In genomic region chr1:61743716-61744620, GRCh38 we compare ENCODE assay signal across 9 cellular contexts. TPM values are rescaled to one million over a fixed set of nuclear protein-coding genes. Genes with fewer than 3 reads are reported as not detected.
DNase-seq lines count a peak whose midpoint lies in the region; ATAC-seq, FAIRE-seq and TF ChIP-seq lines count a peak whose summit lies in the region.
"Had no signal": no experiment of that assay in that cellular context is flagged by ENCODE, and none has a peak within 500 bp of the region (broad histone marks: within the 10 kb centered on the region; RNA-seq: fewer than 3 reads in every experiment).

No MANE protein-coding gene starts in this region.

- H3K27ac Mint-ChIP-seq in T-helper 2 cell treated with Interferon-gamma antibody and Interleukin-4, amounts not matched to agents 5 μg/mL and 100 μg/mL, for 36 hours: no peak overlapping the region
- H3K27ac Mint-ChIP-seq in activated T-helper 1 cell treated with anti-CD3 and anti-CD28 coated beads, Interleukin-12 subunit alpha, Interleukin-12 subunit beta, Interleukin-2, Interleukin-4 antibody, amounts not matched to agents 30 ng/mL and 10 ng/mL and 1 ng/mL, durations not matched to agents 14 hours and 24 hours and 36 hours: no peak overlapping the region

- DNase-seq in T-helper 2 cell treated with Interferon-gamma antibody and Interleukin-4, amounts not matched to agents 5 μg/mL and 100 μg/mL, for 36 hours (ENCODE audit: low spot score): no peak
- no peak for DNase-seq in T-helper 2 cell
- no peak for DNase-seq in activated T-helper 1 cell treated with anti-CD3 and anti-CD28 coated beads, Interleukin-12 subunit alpha, Interleukin-12 subunit beta, Interleukin-2, Interleukin-4 antibody, amounts not matched to agents 30 ng/mL and 10 ng/mL and 1 ng/mL, durations not matched to agents 14 hours and 24 hours and 36 hours (ENCODE audit: low spot score)
- no peak for DNase-seq in stomach
- DNase-seq in cortex of kidney (lab: John Stamatoyannopoulos, UW): no peak
- no peak for DNase-seq in urothelium cell line (ENCODE audit: low spot score)

- no peak for FAIRE-seq in urothelium cell line (lab: Jason Lieb, UNC)
- FAIRE-seq: GM19239 had no signal

- peak overlapping the region; percentile 88 for H3K4me3 ChIP-seq in iPS-15b (ENCODE audit: low read depth, low read length)
- H3K4me3 ChIP-seq in stomach: peak overlapping the region in 3 of 4 donors; percentile 73 to 93 (median 82)

- no peak for TF ChIP-seq POLR2A in stomach (IDR thresholded peaks at IDR 0.05)

- peaks cover 3% of the 10 kb centered on the region for H3K27me3 Mint-ChIP-seq in T-helper 2 cell treated with Interferon-gamma antibody and Interleukin-4, amounts not matched to agents 5 μg/mL and 100 μg/mL, for 36 hours (ENCODE audit: low read depth)
- no peaks in the 10 kb centered on the region for H3K27me3 Mint-ChIP-seq in activated T-helper 1 cell treated with anti-CD3 and anti-CD28 coated beads, Interleukin-12 subunit alpha, Interleukin-12 subunit beta, Interleukin-2, Interleukin-4 antibody, amounts not matched to agents 30 ng/mL and 10 ng/mL and 1 ng/mL, durations not matched to agents 14 hours and 24 hours and 36 hours (ENCODE audit: insufficient read depth)

- H3K4me1 ChIP-seq in iPS-15b (ENCODE audit: control insufficient read depth, insufficient read depth, low read length) (peaks cover 14% of the 10 kb centered on the region), stomach (peaks cover 13 to 43% (median 27%) of the 10 kb centered on the region in 4 donors)

- no peak for TF ChIP-seq EP300 in stomach (IDR thresholded peaks at IDR 0.05)

- H3K9me3 ChIP-seq in iPS-15b (ENCODE audit: control insufficient read depth, insufficient read depth, low read length): no peaks in the 10 kb centered on the region
- H3K9me3 ChIP-seq in stomach: no peaks in the 10 kb centered on the region

- ATAC-seq in GM18520 (IDR thresholded peaks at IDR 0.05; ENCODE audit: unreplicated experiment): no peak

- WGBS in stomach, 5 donors: 44 to 68% (median 53%) methylated on average over 6 of the region's 6 CpGs

- peak overlapping the region in 4 of 5 donors; percentile 93 to 99 (median 96) for H3K27ac ChIP-seq in stomach

- H3K36me3 ChIP-seq in iPS-15b (ENCODE audit: control insufficient read depth, insufficient read depth, low read length): peaks cover 2% of the 10 kb centered on the region
- H3K36me3 ChIP-seq in stomach: no peaks in the 10 kb centered on the region

- TF ChIP-seq CTCF in stomach (IDR thresholded peaks at IDR 0.05): no peak

- H3K27me3 ChIP-seq in iPS-15b (ENCODE audit: control insufficient read depth, insufficient read depth, low read length) (no peaks in the 10 kb centered on the region), stomach (no peaks in the 10 kb centered on the region)

- intact Hi-C loops in activated T-helper 1 cell treated with anti-CD3 and anti-CD28 coated beads, Interleukin-12 subunit alpha, Interleukin-12 subunit beta, Interleukin-2, Interleukin-4 antibody, amounts not matched to agents 30 ng/mL and 10 ng/mL and 1 ng/mL, durations not matched to agents 14 hours and 24 hours and 36 hours (cut with micrococcal nuclease): loop anchor here (2.0 kb wide), 2 partner anchors 39 to 667 kb away; no protein-coding TSS in a partner anchor
- intact Hi-C loops in stomach (cut with DNase I; ENCODE audit: low total_unique reads): no loop called here

- H3K36me3 Mint-ChIP-seq in T-helper 2 cell treated with Interferon-gamma antibody and Interleukin-4, amounts not matched to agents 5 μg/mL and 100 μg/mL, for 36 hours (ENCODE audit: low read depth): no peaks in the 10 kb centered on the region
- H3K36me3 Mint-ChIP-seq in activated T-helper 1 cell treated with anti-CD3 and anti-CD28 coated beads, Interleukin-12 subunit alpha, Interleukin-12 subunit beta, Interleukin-2, Interleukin-4 antibody, amounts not matched to agents 30 ng/mL and 10 ng/mL and 1 ng/mL, durations not matched to agents 14 hours and 24 hours and 36 hours (ENCODE audit: low read depth): peaks cover 10% of the 10 kb centered on the region

- peak overlapping the region; percentile 58 for H3K4me3 Mint-ChIP-seq in T-helper 2 cell treated with Interferon-gamma antibody and Interleukin-4, amounts not matched to agents 5 μg/mL and 100 μg/mL, for 36 hours
- H3K4me3 Mint-ChIP-seq in activated T-helper 1 cell treated with anti-CD3 and anti-CD28 coated beads, Interleukin-12 subunit alpha, Interleukin-12 subunit beta, Interleukin-2, Interleukin-4 antibody, amounts not matched to agents 30 ng/mL and 10 ng/mL and 1 ng/mL, durations not matched to agents 14 hours and 24 hours and 36 hours: peak overlapping the region; percentile 73

- no peaks in the 10 kb centered on the region for H3K9me3 Mint-ChIP-seq in T-helper 2 cell treated with Interferon-gamma antibody and Interleukin-4, amounts not matched to agents 5 μg/mL and 100 μg/mL, for 36 hours
- no peaks in the 10 kb centered on the region for H3K9me3 Mint-ChIP-seq in activated T-helper 1 cell treated with anti-CD3 and anti-CD28 coated beads, Interleukin-12 subunit alpha, Interleukin-12 subunit beta, Interleukin-2, Interleukin-4 antibody, amounts not matched to agents 30 ng/mL and 10 ng/mL and 1 ng/mL, durations not matched to agents 14 hours and 24 hours and 36 hours

- no peak overlapping the region for H3K9ac ChIP-seq in iPS-15b (ENCODE audit: low read depth, low read length)

- H3K4me1 Mint-ChIP-seq in T-helper 2 cell treated with Interferon-gamma antibody and Interleukin-4, amounts not matched to agents 5 μg/mL and 100 μg/mL, for 36 hours (ENCODE audit: low read depth): peaks cover 21% of the 10 kb centered on the region
- H3K4me1 Mint-ChIP-seq in activated T-helper 1 cell treated with anti-CD3 and anti-CD28 coated beads, Interleukin-12 subunit alpha, Interleukin-12 subunit beta, Interleukin-2, Interleukin-4 antibody, amounts not matched to agents 30 ng/mL and 10 ng/mL and 1 ng/mL, durations not matched to agents 14 hours and 24 hours and 36 hours (ENCODE audit: low read depth): peaks cover 22% of the 10 kb centered on the region

RNA-seq across cellular contexts. Expression of gene PATJ, which starts 1.7 kb away (rescaled TPM):
- 5.1 and 7.3 TPM in 2 replicates for total RNA-seq in activated T-helper 1 cell treated with anti-CD3 and anti-CD28 coated beads, Interleukin-12 subunit alpha, Interleukin-12 subunit beta, Interleukin-2, Interleukin-4 antibody, amounts not matched to agents 30 ng/mL and 10 ng/mL and 1 ng/mL, durations not matched to agents 14 hours and 24 hours and 36 hours
- 100 to 1,000 TPM in 2 of 5 donors, 10 to 100 TPM in 3; 60.7 to 195 (median 80.0) TPM for total RNA-seq in stomach
- 10 to 100 TPM in 2 of 3 donors, 1 to 10 TPM in 1; 9.1 to 14.0 (median 10.8) TPM for polyA plus RNA-seq in stomach

RNA-seq across cellular contexts. Expression of gene TM2D1, which starts 19.0 kb away (rescaled TPM):
- total RNA-seq in activated T-helper 1 cell treated with anti-CD3 and anti-CD28 coated beads, Interleukin-12 subunit alpha, Interleukin-12 subunit beta, Interleukin-2, Interleukin-4 antibody, amounts not matched to agents 30 ng/mL and 10 ng/mL and 1 ng/mL, durations not matched to agents 14 hours and 24 hours and 36 hours: 28.3 and 29.6 TPM in 2 replicates
- 100 to 1,000 TPM in 3 of 5 donors, 10 to 100 TPM in 2; 35.9 to 184 (median 121) TPM for total RNA-seq in stomach
- polyA plus RNA-seq in stomach: 10 to 100 TPM; 15.6 to 20.4 (median 17.4) TPM
